In the genomic region with DNA sequence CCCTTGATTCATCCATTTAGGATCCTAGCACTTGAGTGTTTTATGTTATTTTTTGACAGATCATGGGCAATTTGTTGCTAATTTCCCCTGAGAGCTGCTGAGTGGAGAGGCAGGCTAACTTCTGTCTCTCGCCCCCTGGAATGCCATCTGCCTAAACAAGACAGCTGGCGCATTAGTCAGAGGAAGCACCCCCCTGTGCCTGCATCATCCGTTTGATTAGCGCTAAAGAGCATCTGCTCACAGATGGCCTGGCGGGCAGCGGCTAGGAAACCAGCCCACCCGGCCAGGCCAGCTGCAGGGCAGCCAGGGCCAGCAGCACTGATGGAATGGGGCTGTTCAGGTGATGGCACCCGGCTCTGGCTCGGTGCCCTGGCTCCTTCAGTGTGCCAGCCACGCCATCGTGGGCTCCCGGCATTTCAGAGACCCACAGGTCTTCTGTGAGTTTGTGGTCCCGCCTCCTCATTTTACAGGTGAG, we compare ENCODE assay signal across 10 cellular contexts. TPM values are rescaled to one million over a fixed set of nuclear protein-coding genes. Genes with fewer than 3 reads are reported as not detected.
DNase-seq lines count a peak whose midpoint lies in the region; ATAC-seq and TF ChIP-seq lines count a peak whose summit lies in the region.
"Had no signal": no experiment of that assay in that cellular context is flagged by ENCODE, and none has a peak within 500 bp of the region (broad histone marks: within the 10 kb centered on the region; RNA-seq: fewer than 3 reads in every experiment).

No MANE protein-coding gene starts in this region.

- peaks cover 11% of the 10 kb centered on the region for H3K4me1 Mint-ChIP-seq in endodermal cell
- H3K4me1 Mint-ChIP-seq: stimulated activated naive CD8-positive, alpha-beta T cell treated with anti-CD3 and anti-CD28 coated beads, Interleukin-15, amount 100 ng/mL, for 72 hours had no signal

- no peaks in the 10 kb centered on the region for H3K36me3 Mint-ChIP-seq in endodermal cell (ENCODE audit: low read depth)

- H3K4me3 Mint-ChIP-seq in endodermal cell, result no peak overlapping the region
- H3K4me3 Mint-ChIP-seq: stimulated activated naive CD8-positive, alpha-beta T cell treated with anti-CD3 and anti-CD28 coated beads, Interleukin-15, amount 100 ng/mL, for 72 hours had no signal

- H3K27ac ChIP-seq in HEK293 (ENCODE audit: extremely low read depth, low read depth, low read length) (no peak overlapping the region), endodermal cell (ENCODE audit: low read depth, low read length) (no peak overlapping the region), upper lobe of left lung (no peak overlapping the region)

- WGBS in endodermal cell (ENCODE audit: insufficient coverage in 1 of 2, insufficient read length in 1 of 2), 2 experiments, result 54 to 56% methylated on average over 10 to 13 of the region's 13 CpGs
- 73 to 78% methylated on average over 11 to 13 of the region's 13 CpGs for WGBS in upper lobe of left lung, 2 donors

- peaks cover 5% of the 10 kb centered on the region for H3K27me3 ChIP-seq in endodermal cell (ENCODE audit: control insufficient read depth, insufficient read depth, low read length, poor library complexity, severe bottlenecking)
- peaks cover 3% of the 10 kb centered on the region for H3K27me3 ChIP-seq in skeletal muscle satellite cell (ENCODE audit: control insufficient read depth, insufficient read depth, low read length)
- H3K27me3 ChIP-seq in upper lobe of left lung, result no peaks in the 10 kb centered on the region

- peak overlapping the region; percentile 36 for H3K27ac Mint-ChIP-seq in endodermal cell
- H3K27ac Mint-ChIP-seq: stimulated activated naive CD8-positive, alpha-beta T cell treated with anti-CD3 and anti-CD28 coated beads, Interleukin-15, amount 100 ng/mL, for 72 hours had no signal

- H3K36me3 ChIP-seq in HEK293 (ENCODE audit: control insufficient read depth in 2 of 2, insufficient read depth in 1 of 2, low read length in 2 of 2), result no peaks in the 10 kb centered on the region
- no peaks in the 10 kb centered on the region for H3K36me3 ChIP-seq in endodermal cell (ENCODE audit: control insufficient read depth, insufficient read depth, low read length)
- H3K36me3 ChIP-seq in skeletal muscle satellite cell (ENCODE audit: insufficient read depth, low read length), result no peaks in the 10 kb centered on the region
- no peaks in the 10 kb centered on the region for H3K36me3 ChIP-seq in upper lobe of left lung

- CTCF ChIA-PET in HEK293 (lab: Yijun Ruan, JAX), result interaction anchor here (1.2 to 2.2 kb wide), 2 partner anchors 10 to 12 kb away, joined by 5 to 8 read pairs; no protein-coding TSS in a partner anchor
- CTCF ChIA-PET in GM10248 (lab: Yijun Ruan, JAX), result interaction anchor here (1.7 kb wide), 1 partner anchor 315 kb away, joined by 4 read pairs; no protein-coding TSS in a partner anchor

- no peak for TF ChIP-seq CTCF in HEK293 (tag by site-specific recombination; IDR thresholded peaks at IDR 0.05)
- no peak for TF ChIP-seq CTCF in endodermal cell (conservative IDR thresholded peaks at IDR 0.05)
- TF ChIP-seq CTCF in GM10248 (IDR thresholded peaks at IDR 0.05; ENCODE audit: control extremely low read depth, extremely low read depth, low read depth, missing control alignments), result no peak
- no peak for TF ChIP-seq CTCF in upper lobe of left lung (IDR thresholded peaks at IDR 0.05)

- DNase-seq in NCI-H524 treated with DMSO at 0.1 percent for 48 hours (lab: John Stamatoyannopoulos, UW) (peak; percentile 96), endodermal cell (peak; percentile 90), GM10248 (ENCODE audit: extremely low spot score) (no peak), upper lobe of left lung (no peak)
- no peak for DNase-seq in activated CD4-positive, alpha-beta T cell treated with anti-CD3 and anti-CD28 coated beads for 4 hours
- DNase-seq: activated CD4-positive, alpha-beta T cell treated with anti-CD3 and anti-CD28 coated beads, Interleukin-2, amount 50 U/mL, for 4 hours; stimulated activated naive CD8-positive, alpha-beta T cell treated with anti-CD3 and anti-CD28 coated beads, Interleukin-15, amount 100 ng/mL, for 72 hours had no signal

- no peaks in the 10 kb centered on the region for H3K9me3 ChIP-seq in HEK293 (ENCODE audit: control insufficient read depth, insufficient read depth, low read depth, low read length)
- H3K9me3 ChIP-seq in endodermal cell (ENCODE audit: control insufficient read depth, low read length), result no peaks in the 10 kb centered on the region
- no peaks in the 10 kb centered on the region for H3K9me3 ChIP-seq in skeletal muscle satellite cell (replicated peaks; ENCODE audit: low read length)
- no peaks in the 10 kb centered on the region for H3K9me3 ChIP-seq in upper lobe of left lung

- H3K9ac ChIP-seq in endodermal cell (ENCODE audit: extremely low read depth, low read length, poor library complexity, severe bottlenecking), result no peak overlapping the region
- peak overlapping the region; percentile 41 for H3K9ac ChIP-seq in skeletal muscle satellite cell (ENCODE audit: low read depth, low read length)

- ATAC-seq in upper lobe of left lung (ENCODE audit: low FRiP score in 2 of 2), result no peak
- ATAC-seq: right cardiac atrium; stimulated activated naive CD8-positive, alpha-beta T cell treated with anti-CD3 and anti-CD28 coated beads, Interleukin-15, amount 100 ng/mL, for 72 hours had no signal

- no peak for TF ChIP-seq POLR2A in upper lobe of left lung (IDR thresholded peaks at IDR 0.05)

- H3K4me1 ChIP-seq in HEK293 (ENCODE audit: control insufficient read depth, insufficient read depth, low read length), result no peaks in the 10 kb centered on the region
- no peaks in the 10 kb centered on the region for H3K4me1 ChIP-seq in endodermal cell (ENCODE audit: control insufficient read depth, insufficient read depth, low read length)
- H3K4me1 ChIP-seq in skeletal muscle satellite cell (ENCODE audit: control insufficient read depth, insufficient read depth, low read length), result peaks cover 33% of the 10 kb centered on the region
- H3K4me1 ChIP-seq in upper lobe of left lung, result no peaks in the 10 kb centered on the region

- POLR2A ChIA-PET in HEK293 (lab: Yijun Ruan, JAX), result interaction anchor here (0.5 to 1.0 kb wide), 2 partner anchors 24 to 28 kb away, joined by 3 to 5 read pairs; no protein-coding TSS in a partner anchor
- POLR2A ChIA-PET in GM10248 (lab: Yijun Ruan, JAX), result no interaction called here

- H3K4me3 ChIP-seq in HEK293 (ENCODE audit: low read depth, low read length) (no peak overlapping the region), endodermal cell (ENCODE audit: low read length) (no peak overlapping the region), skeletal muscle satellite cell (ENCODE audit: low read length) (peak overlapping the region; percentile 37), upper lobe of left lung (no peak overlapping the region)

- H3K27me3 Mint-ChIP-seq in endodermal cell (ENCODE audit: insufficient read depth), result no peaks in the 10 kb centered on the region

- peak overlapping the region; percentile 69 for H3K4me2 ChIP-seq in skeletal muscle satellite cell (ENCODE audit: low read length)

- no peak for TF ChIP-seq EP300 in upper lobe of left lung (IDR thresholded peaks at IDR 0.05)

- peaks cover 4% of the 10 kb centered on the region for H3K9me3 Mint-ChIP-seq in endodermal cell
- H3K9me3 Mint-ChIP-seq: stimulated activated naive CD8-positive, alpha-beta T cell treated with anti-CD3 and anti-CD28 coated beads, Interleukin-15, amount 100 ng/mL, for 72 hours had no signal

TF ChIP-seq in HEK293, 187 proteins besides CTCF, POLR2A, EP300 and RAD21:
- TF ChIP-seq ZIC2 (tag by site-specific recombination; IDR thresholded peaks at IDR 0.05) (peak; percentile 83), GLI4 (tag by site-specific recombination; IDR thresholded peaks at IDR 0.05) (no peak)

RNA-seq across cellular contexts. Expression of a gene that starts 22.9 kb away (rescaled TPM):
- total RNA-seq in endodermal cell (10 to 100 TPM; 30.9 to 57.2 TPM), upper lobe of left lung (100 to 1,000 TPM in 1 of 6 donors, 10 to 100 TPM in 5; 31.4 to 104 (median 66.3) TPM)
- 37.9 TPM for polyA plus RNA-seq in endodermal cell (2013, experiment 1 of 2)
- 30.1 TPM for polyA plus RNA-seq in endodermal cell (2013, experiment 2 of 2)
- 91.1 and 102 TPM in 2 replicates for total RNA-seq in skeletal muscle satellite cell (2012; rRNA removed)

Comparison
In these comparisons a context has a peak if more than half of its experiments do, and no peak if none do; other contexts are left out.
1. DNase-seq: peak in NCI-H524 treated with DMSO at 0.1 percent for 48 hours (single experiment) and endodermal cell (single experiment); none in GM10248 (single experiment), activated CD4-positive, alpha-beta T cell treated with anti-CD3 and anti-CD28 coated beads for 4 hours (0 of 2) and upper lobe of left lung (0 of 2).